Comparison of ENCODE assay signal across 16 cellular contexts in genomic region chr6:167549187-167549586, GRCh38.
"Had no signal": no experiment of that assay in that cellular context is flagged by ENCODE, and none has a peak within 500 bp of the region (broad histone marks: within the 10 kb centered on the region; RNA-seq: fewer than 3 reads in every experiment).

No MANE protein-coding gene starts in this region.

- H3K36me3 Mint-ChIP-seq: immature natural killer cell; naive thymus-derived CD4-positive, alpha-beta T cell; stimulated activated memory B cell treated with anti-CD40 and anti-IgM and Interleukin-4, amounts not matched to agents 10 μg/mL and 1 μg/mL and 100 μg/mL, for 72 hours had no signal

- H3K9me3 Mint-ChIP-seq: activated T-cell treated with anti-CD3 and anti-CD28 coated beads, Interleukin-2, amount 50 U/mL, for 4 hours had no signal

- H3K4me3 Mint-ChIP-seq: activated CD4-positive, alpha-beta memory T cell treated with anti-CD3 and anti-CD28 coated beads, Interleukin-2, amount 10 ng/mL, durations not matched to agents 7 days and 5 days; activated T-cell treated with anti-CD3 and anti-CD28 coated beads, Interleukin-2, amount 50 U/mL, for 4 hours; immature natural killer cell; naive thymus-derived CD4-positive, alpha-beta T cell; stimulated activated memory B cell treated with anti-CD40 and anti-IgM and Interleukin-4, amounts not matched to agents 10 μg/mL and 1 μg/mL and 100 μg/mL, for 72 hours; T-helper 17 cell had no signal

- H3K27me3 Mint-ChIP-seq: activated CD4-positive, alpha-beta memory T cell treated with anti-CD3 and anti-CD28 coated beads, Interleukin-2, amount 10 ng/mL, durations not matched to agents 7 days and 5 days had no signal

- H3K4me3 ChIP-seq: cardiac muscle cell, esophagus muscularis mucosa had no signal

- H3K36me3 ChIP-seq: cardiac muscle cell, esophagus muscularis mucosa, neutrophil had no signal

- H3K27ac ChIP-seq: cardiac muscle cell, neutrophil had no signal

- H3K9me3 ChIP-seq: neutrophil had no signal

- H3K27ac Mint-ChIP-seq: activated CD4-positive, alpha-beta memory T cell treated with anti-CD3 and anti-CD28 coated beads, Interleukin-2, amount 10 ng/mL, durations not matched to agents 7 days and 5 days; immature natural killer cell; naive thymus-derived CD4-positive, alpha-beta T cell; stimulated activated memory B cell treated with anti-CD40 and anti-IgM and Interleukin-4, amounts not matched to agents 10 μg/mL and 1 μg/mL and 100 μg/mL, for 72 hours; T-helper 17 cell had no signal

- H3K4me1 Mint-ChIP-seq: activated CD4-positive, alpha-beta memory T cell treated with anti-CD3 and anti-CD28 coated beads, Interleukin-2, amount 10 ng/mL, durations not matched to agents 7 days and 5 days; immature natural killer cell; stimulated activated memory B cell treated with anti-CD40 and anti-IgM and Interleukin-4, amounts not matched to agents 10 μg/mL and 1 μg/mL and 100 μg/mL, for 72 hours had no signal

- ATAC-seq: activated T-cell treated with anti-CD3 and anti-CD28 coated beads, Interleukin-2, amount 50 U/mL, for 4 hours; left cardiac atrium; naive thymus-derived CD4-positive, alpha-beta T cell; stimulated activated memory B cell treated with anti-CD40 and anti-IgM and Interleukin-4, amounts not matched to agents 10 μg/mL and 1 μg/mL and 100 μg/mL, for 72 hours; T-helper 17 cell had no signal

- DNase-seq: activated CD4-positive, alpha-beta memory T cell treated with anti-CD3 and anti-CD28 coated beads, Interleukin-2, amount 10 ng/mL, durations not matched to agents 7 days and 5 days; activated CD4-positive, alpha-beta T cell treated with anti-CD3 and anti-CD28 coated beads for 4 hours; activated effector memory CD4-positive, alpha-beta T cell treated with Interleukin-2 at 50 U/mL for 16 hours; activated naive CD4-positive, alpha-beta T cell treated with anti-CD3 and anti-CD28 coated beads, Interleukin-2, amount 50 U/mL, for 16 hours; activated T-cell treated with anti-CD3 and anti-CD28 coated beads, Interleukin-2, amount 50 U/mL, for 4 hours; foreskin fibroblast; immature natural killer cell; left cardiac atrium; naive thymus-derived CD4-positive, alpha-beta T cell; stimulated activated CD4-positive, alpha-beta T cell treated with anti-CD3 and anti-CD28 coated beads, Interleukin-2, amount 100 ng/mL, for 48 hours; T-helper 17 cell; trophoblast cell had no signal
